In the genomic region with DNA sequence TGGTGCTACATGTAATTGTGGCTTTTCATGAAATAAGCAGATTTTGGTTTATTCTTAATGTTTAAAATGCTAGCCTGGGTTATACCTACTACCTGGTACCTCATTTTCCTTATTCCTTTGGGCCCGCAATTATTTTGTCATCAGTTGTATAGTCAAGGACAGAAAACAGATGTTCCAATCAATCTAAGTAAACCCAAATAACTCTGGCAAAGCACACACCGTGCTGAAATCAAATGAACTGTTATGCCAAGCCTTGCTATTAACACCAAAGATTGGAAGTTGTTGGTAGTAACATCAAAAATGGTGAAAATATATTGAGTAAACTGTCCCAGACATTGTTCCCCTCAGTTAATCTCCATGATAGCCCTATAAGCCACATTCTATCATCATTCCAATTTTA, we compare ENCODE assay signal across 33 cellular contexts.
"Had no signal": no experiment of that assay in that cellular context is flagged by ENCODE, and none has a peak within 500 bp of the region (broad histone marks: within the 10 kb centered on the region; RNA-seq: fewer than 3 reads in every experiment).

No MANE protein-coding gene starts in this region.

- H3K27ac Mint-ChIP-seq: activated CD4-positive, alpha-beta memory T cell treated with anti-CD3 and anti-CD28 coated beads, Interleukin-2, amount 10 ng/mL, durations not matched to agents 7 days and 5 days; activated CD4-positive, alpha-beta T cell treated with anti-CD3 and anti-CD28 coated beads for 36 hours; activated CD4-positive, alpha-beta T cell treated with anti-CD3 and anti-CD28 coated beads, Interleukin-2, amount 10 ng/mL, durations not matched to agents 7 days and 5 days; activated naive CD4-positive, alpha-beta T cell treated with anti-CD3 and anti-CD28 coated beads, Interleukin-2, amount 10 ng/mL, durations not matched to agents 7 days and 5 days; activated naive CD4-positive, alpha-beta T cell treated with anti-CD3 and anti-CD28 coated beads, Interleukin-2, amount 50 U/mL, for 72 hours; activated naive CD8-positive, alpha-beta T cell treated with anti-CD3 and anti-CD28 coated beads, Interleukin-2, amount 10 ng/mL, durations not matched to agents 7 days and 5 days; activated T-cell treated with anti-CD3 and anti-CD28 coated beads, Interleukin-2, amount 50 U/mL, for 24 hours; activated T-cell treated with anti-CD3 and anti-CD28 coated beads, Interleukin-2, amount 50 U/mL, for 72 hours; dendritic cell treated with granulocyte-macrophage colony-stimulating factor and Interleukin-4, amounts not matched to agents 40 ng/mL and 50 ng/mL, for 4 days; endodermal cell; T-cell; T-helper 1 cell treated with Interleukin-12 subunit alpha and Interleukin-12 subunit beta and Interleukin-4 antibody, amounts not matched to agents 30 μg/mL and 1 μg/mL, for 36 hours had no signal

- H3K4me1 Mint-ChIP-seq: activated CD4-positive, alpha-beta T cell treated with anti-CD3 and anti-CD28 coated beads for 36 hours had no signal

- ATAC-seq: activated CD4-positive, alpha-beta T cell treated with anti-CD3 and anti-CD28 coated beads for 36 hours; activated naive CD4-positive, alpha-beta T cell treated with anti-CD3 and anti-CD28 coated beads, Interleukin-2, amount 50 U/mL, for 72 hours; activated T-cell treated with anti-CD3 and anti-CD28 coated beads, Interleukin-2, amount 50 U/mL, for 72 hours; esophagus mucosa; T-cell had no signal

- H3K36me3 ChIP-seq: ascending aorta, brain microvascular endothelial cell, WERI-Rb-1 had no signal

- H3K4me3 Mint-ChIP-seq: activated CD4-positive, alpha-beta memory T cell treated with anti-CD3 and anti-CD28 coated beads, Interleukin-2, amount 10 ng/mL, durations not matched to agents 7 days and 5 days; activated CD4-positive, alpha-beta T cell treated with anti-CD3 and anti-CD28 coated beads for 36 hours; activated CD4-positive, alpha-beta T cell treated with anti-CD3 and anti-CD28 coated beads, Interleukin-2, amount 10 ng/mL, durations not matched to agents 7 days and 5 days; activated naive CD4-positive, alpha-beta T cell treated with anti-CD3 and anti-CD28 coated beads, Interleukin-2, amount 10 ng/mL, durations not matched to agents 7 days and 5 days; activated naive CD8-positive, alpha-beta T cell treated with anti-CD3 and anti-CD28 coated beads, Interleukin-2, amount 10 ng/mL, durations not matched to agents 7 days and 5 days; activated T-cell treated with anti-CD3 and anti-CD28 coated beads, Interleukin-2, amount 50 U/mL, for 24 hours; activated T-cell treated with anti-CD3 and anti-CD28 coated beads, Interleukin-2, amount 50 U/mL, for 72 hours; central memory CD8-positive, alpha-beta T cell; dendritic cell treated with granulocyte-macrophage colony-stimulating factor and Interleukin-4, amounts not matched to agents 40 ng/mL and 50 ng/mL, for 4 days; endodermal cell; T-cell; T-helper 1 cell treated with Interleukin-12 subunit alpha and Interleukin-12 subunit beta and Interleukin-4 antibody, amounts not matched to agents 30 μg/mL and 1 μg/mL, for 36 hours had no signal

- FAIRE-seq: bronchial epithelial cell, frontal cortex had no signal

- H3K36me3 Mint-ChIP-seq: activated naive CD4-positive, alpha-beta T cell treated with anti-CD3 and anti-CD28 coated beads, Interleukin-2, amount 10 ng/mL, durations not matched to agents 7 days and 5 days; activated naive CD4-positive, alpha-beta T cell treated with anti-CD3 and anti-CD28 coated beads, Interleukin-2, amount 50 U/mL, for 72 hours had no signal

- H3K9me3 Mint-ChIP-seq: activated CD4-positive, alpha-beta memory T cell treated with anti-CD3 and anti-CD28 coated beads, Interleukin-2, amount 10 ng/mL, durations not matched to agents 7 days and 5 days; activated CD4-positive, alpha-beta T cell treated with anti-CD3 and anti-CD28 coated beads, Interleukin-2, amount 10 ng/mL, durations not matched to agents 7 days and 5 days; activated naive CD4-positive, alpha-beta T cell treated with anti-CD3 and anti-CD28 coated beads, Interleukin-2, amount 10 ng/mL, durations not matched to agents 7 days and 5 days; activated naive CD4-positive, alpha-beta T cell treated with anti-CD3 and anti-CD28 coated beads, Interleukin-2, amount 50 U/mL, for 72 hours; activated naive CD8-positive, alpha-beta T cell treated with anti-CD3 and anti-CD28 coated beads, Interleukin-2, amount 10 ng/mL, durations not matched to agents 7 days and 5 days; activated T-cell treated with anti-CD3 and anti-CD28 coated beads, Interleukin-2, amount 50 U/mL, for 24 hours; activated T-cell treated with anti-CD3 and anti-CD28 coated beads, Interleukin-2, amount 50 U/mL, for 72 hours; central memory CD8-positive, alpha-beta T cell; T-cell; T-helper 1 cell treated with Interleukin-12 subunit alpha and Interleukin-12 subunit beta and Interleukin-4 antibody, amounts not matched to agents 30 μg/mL and 1 μg/mL, for 36 hours had no signal

- H3K27me3 ChIP-seq: ascending aorta, brain microvascular endothelial cell, dorsolateral prefrontal cortex had no signal

- H3K9me3 ChIP-seq: ascending aorta had no signal

- H3K27me3 Mint-ChIP-seq: activated CD4-positive, alpha-beta memory T cell treated with anti-CD3 and anti-CD28 coated beads, Interleukin-2, amount 10 ng/mL, durations not matched to agents 7 days and 5 days; activated CD4-positive, alpha-beta T cell treated with anti-CD3 and anti-CD28 coated beads for 36 hours; activated CD4-positive, alpha-beta T cell treated with anti-CD3 and anti-CD28 coated beads, Interleukin-2, amount 10 ng/mL, durations not matched to agents 7 days and 5 days; activated naive CD4-positive, alpha-beta T cell treated with anti-CD3 and anti-CD28 coated beads, Interleukin-2, amount 10 ng/mL, durations not matched to agents 7 days and 5 days; activated naive CD8-positive, alpha-beta T cell treated with anti-CD3 and anti-CD28 coated beads, Interleukin-2, amount 10 ng/mL, durations not matched to agents 7 days and 5 days; activated T-cell treated with anti-CD3 and anti-CD28 coated beads, Interleukin-2, amount 50 U/mL, for 24 hours; central memory CD8-positive, alpha-beta T cell; dendritic cell treated with granulocyte-macrophage colony-stimulating factor and Interleukin-4, amounts not matched to agents 40 ng/mL and 50 ng/mL, for 4 days; T-cell had no signal

- H3K27ac ChIP-seq: ascending aorta, brain microvascular endothelial cell, coronary artery, dorsolateral prefrontal cortex, WERI-Rb-1 had no signal

- H3K4me3 ChIP-seq: ascending aorta, coronary artery, dorsolateral prefrontal cortex had no signal

- DNase-seq: activated CD4-positive, alpha-beta memory T cell treated with anti-CD3 and anti-CD28 coated beads, Interleukin-2, amount 10 ng/mL, durations not matched to agents 7 days and 5 days; activated CD4-positive, alpha-beta T cell treated with anti-CD3 and anti-CD28 coated beads for 36 hours; activated CD4-positive, alpha-beta T cell treated with anti-CD3 and anti-CD28 coated beads, Interleukin-2, amount 10 ng/mL, durations not matched to agents 7 days and 5 days; activated CD4-positive, alpha-beta T cell treated with anti-CD3 and anti-CD28 coated beads, Interleukin-2, amount 50 U/mL, for 4 hours; activated CD4-positive, CD25-positive, alpha-beta regulatory T cell; activated CD4-positive, CD25-positive, alpha-beta regulatory T cell treated with anti-CD3 and anti-CD28 coated beads, Interleukin-2, amount 50 U/mL, for 72 hours; activated CD8-positive, alpha-beta memory T cell treated with anti-CD3 and anti-CD28 coated beads, Interleukin-2, amount 50 U/mL, for 48 hours; activated gamma-delta T cell; activated naive CD4-positive, alpha-beta T cell; activated naive CD4-positive, alpha-beta T cell treated with anti-CD3 and anti-CD28 coated beads, Interleukin-2, amount 10 ng/mL, durations not matched to agents 7 days and 5 days; activated naive CD8-positive, alpha-beta T cell treated with anti-CD3 and anti-CD28 coated beads, Interleukin-2, amount 10 ng/mL, durations not matched to agents 7 days and 5 days; activated T-cell treated with anti-CD3 and anti-CD28 coated beads for 4 hours; activated T-cell treated with anti-CD3 and anti-CD28 coated beads, Interleukin-2, amount 50 U/mL, for 24 hours; activated T-cell treated with anti-CD3 and anti-CD28 coated beads, Interleukin-2, amount 50 U/mL, for 72 hours; brain microvascular endothelial cell; dorsolateral prefrontal cortex; effector memory CD4-positive, alpha-beta T cell; endodermal cell; foreskin fibroblast; glutamatergic neuron; SW 1271; T-cell; T1000; WERI-Rb-1 had no signal
